Comparison of ENCODE assay signal across 8 cellular contexts in the genomic region with DNA sequence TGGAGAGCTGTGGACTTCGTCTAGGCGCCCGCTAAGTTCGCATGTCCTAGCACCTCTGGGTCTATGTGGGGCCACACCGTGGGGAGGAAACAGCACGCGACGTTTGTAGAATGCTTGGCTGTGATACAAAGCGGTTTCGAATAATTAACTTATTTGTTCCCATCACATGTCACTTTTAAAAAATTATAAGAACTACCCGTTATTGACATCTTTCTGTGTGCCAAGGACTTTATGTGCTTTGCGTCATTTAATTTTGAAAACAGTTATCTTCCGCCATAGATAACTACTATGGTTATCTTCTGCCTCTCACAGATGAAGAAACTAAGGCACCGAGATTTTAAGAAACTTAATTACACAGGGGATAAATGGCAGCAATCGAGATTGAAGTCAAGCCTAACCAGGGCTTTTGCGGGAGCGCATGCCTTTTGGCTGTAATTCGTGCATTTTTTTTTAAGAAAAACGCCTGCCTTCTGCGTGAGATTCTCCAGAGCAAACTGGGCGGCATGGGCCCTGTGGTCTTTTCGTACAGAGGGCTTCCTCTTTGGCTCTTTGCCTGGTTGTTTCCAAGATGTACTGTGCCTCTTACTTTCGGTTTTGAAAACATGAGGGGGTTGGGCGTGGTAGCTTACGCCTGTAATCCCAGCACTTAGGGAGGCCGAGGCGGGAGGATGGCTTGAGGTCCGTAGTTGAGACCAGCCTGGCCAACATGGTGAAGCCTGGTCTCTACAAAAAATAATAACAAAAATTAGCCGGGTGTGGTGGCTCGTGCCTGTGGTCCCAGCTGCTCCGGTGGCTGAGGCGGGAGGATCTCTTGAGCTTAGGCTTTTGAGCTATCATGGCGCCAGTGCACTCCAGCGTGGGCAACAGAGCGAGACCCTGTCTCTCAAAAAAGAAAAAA. TPM values are rescaled to one million over a fixed set of nuclear protein-coding genes. Genes with fewer than 3 reads are reported as not detected.
A peak's percentile ranks its signal among the peaks of the same experiment; 100 is the strongest.
DNase-seq lines count a peak whose midpoint lies in the region; ATAC-seq and TF ChIP-seq lines count a peak whose summit lies in the region.

No MANE protein-coding gene starts in this region.

- H3K9me3 Mint-ChIP-seq in T-helper 1 cell treated with Interleukin-12 subunit alpha and Interleukin-12 subunit beta and Interleukin-4 antibody, amounts not matched to agents 30 μg/mL and 1 μg/mL, for 36 hours, result no peaks in the 10 kb centered on the region

- WGBS in hepatocyte (ENCODE audit: low lambda C conversion rate, missing lambda C conversion rate), result 38% methylated on average over 35 of the region's 35 CpGs

- H2AFZ ChIP-seq in hepatocyte, result no peak overlapping the region

- H3K79me2 ChIP-seq in hepatocyte, result peaks cover 50% of the 10 kb centered on the region

- H3K36me3 ChIP-seq in MG63 (peaks cover 52% of the 10 kb centered on the region), hepatocyte (replicated peaks; ENCODE audit: insufficient read depth, low read depth) (no peaks in the 10 kb centered on the region)

- no peaks in the 10 kb centered on the region for H3K9me2 ChIP-seq in hepatocyte (replicated peaks; ENCODE audit: insufficient read depth)

- H3K9me3 ChIP-seq in MG63 (no peaks in the 10 kb centered on the region), hepatocyte (ENCODE audit: low read depth) (no peaks in the 10 kb centered on the region)

- in situ Hi-C loops in GM13976 (cut with MboI; ENCODE audit: low sequenced_read_pairs, unreplicated experiment) (loop anchor here (5.0 kb wide), 1 partner anchor 50 kb away; a partner anchor contains a TSS), astrocyte of the spinal cord (cut with HindIII; ENCODE audit: low sequenced_read_pairs) (no loop called here)

- H3K4me1 Mint-ChIP-seq in T-helper 1 cell treated with Interleukin-12 subunit alpha and Interleukin-12 subunit beta and Interleukin-4 antibody, amounts not matched to agents 30 μg/mL and 1 μg/mL, for 36 hours (ENCODE audit: low read depth), result peaks cover 55% of the 10 kb centered on the region

- peak overlapping the region; percentile 99 for H3K27ac ChIP-seq in hepatocyte

- ATAC-seq in GM21360 (IDR thresholded peaks at IDR 0.05; ENCODE audit: unreplicated experiment), result no peak
- no peak for ATAC-seq in HG03135 (IDR thresholded peaks at IDR 0.05; ENCODE audit: unreplicated experiment)

- peaks cover 4% of the 10 kb centered on the region for H3K4me1 ChIP-seq in hepatocyte (ENCODE audit: insufficient read depth)

- H3K4me3 ChIP-seq in MG63, result peak overlapping the region; percentile 95
- peak overlapping the region; percentile 96 for H3K4me3 ChIP-seq in astrocyte of the spinal cord (ENCODE audit: low read depth, low read length)
- peak overlapping the region; percentile 83 for H3K4me3 ChIP-seq in hepatocyte

- H3K27ac Mint-ChIP-seq in T-helper 1 cell treated with Interleukin-12 subunit alpha and Interleukin-12 subunit beta and Interleukin-4 antibody, amounts not matched to agents 30 μg/mL and 1 μg/mL, for 36 hours, result peak overlapping the region; percentile 99

- H3K4me2 ChIP-seq in hepatocyte, result peak overlapping the region; percentile 90

- DNase-seq in GM13976 (ENCODE audit: low spot score), result peak; percentile 35
- DNase-seq in MG63, result peak; percentile 76
- DNase-seq in astrocyte of the spinal cord (ENCODE audit: low read depth, low spot score), result peak; percentile 86
- peak; percentile 78 for DNase-seq in hepatocyte (ENCODE audit: low spot score)
- DNase-seq in renal cortical epithelial cell (ENCODE audit: low read depth), result peak; percentile 81

- TF ChIP-seq CTCF in GM13976 (IDR thresholded peaks at IDR 0.05; ENCODE audit: borderline replicate concordance, control extremely low read depth, extremely low read depth, insufficient read depth, missing control alignments) (no peak), astrocyte of the spinal cord (IDR thresholded peaks at IDR 0.05; ENCODE audit: low read depth, low read length) (no peak), hepatocyte (IDR thresholded peaks at IDR 0.05; ENCODE audit: poor library complexity) (no peak)

- peak overlapping the region; percentile 89 for H3K4me3 Mint-ChIP-seq in T-helper 1 cell treated with Interleukin-12 subunit alpha and Interleukin-12 subunit beta and Interleukin-4 antibody, amounts not matched to agents 30 μg/mL and 1 μg/mL, for 36 hours

- H3K27me3 ChIP-seq in MG63 (no peaks in the 10 kb centered on the region), hepatocyte (no peaks in the 10 kb centered on the region)

- no peaks in the 10 kb centered on the region for H3K27me3 Mint-ChIP-seq in T-helper 1 cell treated with Interleukin-12 subunit alpha and Interleukin-12 subunit beta and Interleukin-4 antibody, amounts not matched to agents 30 μg/mL and 1 μg/mL, for 36 hours (ENCODE audit: low read depth)

- H4K20me1 ChIP-seq in hepatocyte (ENCODE audit: insufficient read depth, poor library complexity, severe bottlenecking), result peaks cover 32% of the 10 kb centered on the region

- peaks cover 70% of the 10 kb centered on the region for H3K36me3 Mint-ChIP-seq in T-helper 1 cell treated with Interleukin-12 subunit alpha and Interleukin-12 subunit beta and Interleukin-4 antibody, amounts not matched to agents 30 μg/mL and 1 μg/mL, for 36 hours (ENCODE audit: low read depth)

RNA-seq across cellular contexts. Expression of a gene that starts 1.0 kb away (rescaled TPM):
- 2,823 and 3,000 TPM in 2 replicates for total RNA-seq in MG63 (2014; rRNA removed; shearing (Covaris generic); ENCODE audit: low replicate concordance)
- total RNA-seq in hepatocyte (2,059 and 2,324 TPM in 2 replicates), renal cortical epithelial cell (2,364 and 3,472 TPM in 2 replicates)
- polyA plus RNA-seq in hepatocyte, result 2,570 and 2,890 TPM in 2 replicates

RNA-seq across cellular contexts. Expression of a gene that starts 1.2 kb away (rescaled TPM):
- total RNA-seq in MG63 (2014; rRNA removed; shearing (Covaris generic); ENCODE audit: low replicate concordance), result not detected in 2 replicates
- 0.77 TPM in 1 of 2 replicates, not detected in the other for total RNA-seq in hepatocyte
- polyA plus RNA-seq in hepatocyte, result 0.54 and 0.85 TPM in 2 replicates
- total RNA-seq in renal cortical epithelial cell, result not detected in 2 replicates

RNA-seq across cellular contexts. Expression of a gene that starts 24.0 kb away (rescaled TPM):
- total RNA-seq in MG63 (2014; rRNA removed; shearing (Covaris generic); ENCODE audit: low replicate concordance), result 7.8 and 8.9 TPM in 2 replicates
- 10.8 and 11.0 TPM in 2 replicates for total RNA-seq in hepatocyte
- polyA plus RNA-seq in hepatocyte, result 6.5 and 9.7 TPM in 2 replicates
- total RNA-seq in renal cortical epithelial cell, result 17.0 and 26.5 TPM in 2 replicates

RNA-seq across cellular contexts. Expression of a gene that starts 48.9 kb away (rescaled TPM):
- total RNA-seq in MG63 (2014; rRNA removed; shearing (Covaris generic); ENCODE audit: low replicate concordance), result 27.7 and 74.7 TPM in 2 replicates
- total RNA-seq in hepatocyte (54.2 and 70.3 TPM in 2 replicates), renal cortical epithelial cell (68.8 and 146 TPM in 2 replicates)
- polyA plus RNA-seq in hepatocyte, result 27.1 and 28.2 TPM in 2 replicates

Comparison
In these comparisons a context has a peak if more than half of its experiments do, and no peak if none do; other contexts are left out.
1. DNase-seq: peak in every context shown above with its lines; median percentile 86 in astrocyte of the spinal cord; 81 in renal cortical epithelial cell; 78 in hepatocyte; 76 in MG63; 35 in GM13976.